Comparison of ENCODE assay signal across 14 cellular contexts in the genomic region with DNA sequence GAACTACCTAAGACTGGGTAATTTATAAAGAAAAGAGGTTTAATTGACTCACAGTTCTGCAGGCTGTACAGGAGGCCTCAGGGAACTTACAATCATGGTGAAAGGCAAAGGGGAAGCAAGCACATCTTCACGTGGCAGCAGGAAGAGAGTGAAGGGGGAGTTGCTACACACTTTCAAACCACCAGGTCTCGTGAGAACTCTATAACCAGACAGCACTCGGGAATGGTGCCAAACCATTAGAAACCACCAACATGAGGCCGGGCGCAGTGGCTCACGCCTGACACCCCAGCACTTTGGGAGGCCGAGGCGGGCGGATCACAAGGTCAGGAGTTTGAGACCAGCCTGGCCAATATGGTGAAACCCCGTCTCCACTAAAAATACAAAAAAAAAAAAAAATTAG. TPM values are rescaled to one million over a fixed set of nuclear protein-coding genes. Genes with fewer than 3 reads are reported as not detected.
"Had no signal": no experiment of that assay in that cellular context is flagged by ENCODE, and none has a peak within 500 bp of the region (broad histone marks: within the 10 kb centered on the region; RNA-seq: fewer than 3 reads in every experiment).

No MANE protein-coding gene starts in this region.

RNA-seq across cellular contexts. Expression of a gene that starts 22.7 kb away (rescaled TPM):
- total RNA-seq: frontal cortex had no signal

RNA-seq across cellular contexts. Expression of a gene that starts 33.0 kb away (rescaled TPM):
- total RNA-seq: activated CD8-positive, alpha-beta memory T cell treated with anti-CD3 and anti-CD28 coated beads for 36 hours; activated naive CD8-positive, alpha-beta T cell treated with anti-CD3 and anti-CD28 coated beads for 36 hours; activated T-cell treated with anti-CD3 and anti-CD28 coated beads, Interleukin-2, amount 50 U/mL, for 4 hours; activated T-helper 2 cell treated with anti-CD3 and anti-CD28 coated beads, Interferon-gamma antibody, Interleukin-2, Interleukin-4, amounts not matched to agents 10 μg/mL and 5 μg/mL and 100 μg/mL, durations not matched to agents 14 hours and 24 hours and 36 hours; dermis blood vessel endothelial cell; endothelial cell of umbilical vein; frontal cortex; hepatocyte; left lung; lung; naive thymus-derived CD8-positive, alpha-beta T cell; osteocyte; progenitor cell of endocrine pancreas; thoracic aorta had no signal
